16 cellular contexts compared by ENCODE assay signal in the genomic region with DNA sequence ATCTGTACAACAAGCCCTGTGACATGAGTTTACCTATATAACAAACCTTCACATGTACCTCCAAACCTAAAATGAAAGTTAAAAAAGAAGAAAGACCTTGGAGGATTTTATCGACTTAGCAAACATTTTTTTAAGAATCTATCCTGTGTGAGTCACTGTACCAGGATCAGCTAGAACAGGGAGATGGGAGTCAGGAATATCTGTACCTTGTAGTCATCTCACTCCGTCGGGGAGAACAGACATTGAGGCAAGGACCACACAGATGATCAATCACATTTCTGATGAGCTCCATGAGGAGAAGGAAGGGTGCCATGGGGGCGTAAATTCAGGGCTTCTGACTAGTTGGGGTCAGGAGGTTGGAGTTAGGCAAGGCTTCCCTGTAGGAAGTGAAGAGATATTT.
DNase-seq lines count a peak whose midpoint lies in the region; ATAC-seq and TF ChIP-seq lines count a peak whose summit lies in the region.
"Had no signal": no experiment of that assay in that cellular context is flagged by ENCODE, and none has a peak within 500 bp of the region (broad histone marks: within the 10 kb centered on the region; RNA-seq: fewer than 3 reads in every experiment).

No MANE protein-coding gene starts in this region.

- no peak overlapping the region for H3K14ac ChIP-seq in trophoblast cell (ENCODE audit: low read length)

- no peak overlapping the region for H2BK12ac ChIP-seq in trophoblast cell (ENCODE audit: low read length)

- H3K4me1 ChIP-seq in RWPE2 (ENCODE audit: insufficient read depth, poor library complexity, severe bottlenecking) = peaks cover 7% of the 10 kb centered on the region
- H3K4me1 ChIP-seq in trophoblast cell (ENCODE audit: control insufficient read depth in 1 of 2, insufficient read depth in 2 of 2, low read length in 2 of 2) = no peaks in the 10 kb centered on the region
- no peaks in the 10 kb centered on the region for H3K4me1 ChIP-seq in uterus
- H3K4me1 ChIP-seq: Caco-2 had no signal

- H2AFZ ChIP-seq in trophoblast cell (ENCODE audit: insufficient read depth, low read length, poor library complexity) = no peak overlapping the region

- H3K27me3 ChIP-seq in RWPE2 (ENCODE audit: insufficient read depth, poor library complexity, severe bottlenecking) = no peaks in the 10 kb centered on the region
- no peaks in the 10 kb centered on the region for H3K27me3 ChIP-seq in trophoblast cell (ENCODE audit: insufficient read depth, low read length)
- no peaks in the 10 kb centered on the region for H3K27me3 ChIP-seq in uterus

- no peak overlapping the region for H2AK5ac ChIP-seq in trophoblast cell (ENCODE audit: low read length)

- TF ChIP-seq CTCF in RWPE2 (IDR thresholded peaks at IDR 0.05; ENCODE audit: poor library complexity, severe bottlenecking) (no peak), uterus (IDR thresholded peaks at IDR 0.05) (no peak)

- no peak overlapping the region for H3K4ac ChIP-seq in trophoblast cell (ENCODE audit: low read depth, low read length)

- no peaks in the 10 kb centered on the region for H3K79me2 ChIP-seq in trophoblast cell (ENCODE audit: control insufficient read depth, insufficient read depth, low read length, poor library complexity)

- no peak overlapping the region for H3K18ac ChIP-seq in trophoblast cell (ENCODE audit: low read length)

- no CpG with 5 or more reads among the region's 4 CpGs for WGBS in trophoblast cell (ENCODE audit: extremely low coverage, insufficient coverage, insufficient read length)

- H4K12ac ChIP-seq in trophoblast cell (ENCODE audit: low read depth, low read length) = no peak overlapping the region

- no peaks in the 10 kb centered on the region for H3K36me3 ChIP-seq in RWPE2 (ENCODE audit: low read depth)
- no peaks in the 10 kb centered on the region for H3K36me3 ChIP-seq in trophoblast cell (ENCODE audit: control insufficient read depth in 1 of 2, insufficient read depth in 2 of 2, low read length in 2 of 2)
- no peaks in the 10 kb centered on the region for H3K36me3 ChIP-seq in uterus

- H4K91ac ChIP-seq in trophoblast cell (ENCODE audit: low read depth, low read length) = no peak overlapping the region

- intact Hi-C loops in uterus (cut with DNase I; ENCODE audit: low total_unique reads) = no loop called here

- H2BK5ac ChIP-seq in trophoblast cell (ENCODE audit: low read depth, low read length, poor library complexity) = no peak overlapping the region

- H2BK120ac ChIP-seq in trophoblast cell (ENCODE audit: insufficient read depth, low read length, poor library complexity) = no peak overlapping the region

- H4K8ac ChIP-seq in trophoblast cell (ENCODE audit: low read depth, low read length) = no peak overlapping the region

- H3K23ac ChIP-seq in trophoblast cell (ENCODE audit: low read length) = no peak overlapping the region

- no peaks in the 10 kb centered on the region for H3K79me1 ChIP-seq in trophoblast cell (ENCODE audit: low read length)

- H3K4me3 ChIP-seq in RWPE2 (ENCODE audit: severe bottlenecking) (no peak overlapping the region), trophoblast cell (ENCODE audit: low read depth, low read length) (no peak overlapping the region), uterus (no peak overlapping the region)
- H3K4me3 ChIP-seq: K562 had no signal

- DNase-seq in GM03348 (ENCODE audit: low spot score) (peak; percentile 12), M059J (ENCODE audit: low read depth) (peak; percentile 38), RWPE2 (ENCODE audit: low spot score) (no peak), trophoblast cell (peak; percentile 18 to 35), CD1c-positive myeloid dendritic cell (ENCODE audit: extremely low spot score) (no peak), uterus (no peak), epidermal melanocyte (ENCODE audit: insufficient read length, low spot score) (no peak)
- DNase-seq: Caco-2; CD8-positive, alpha-beta memory T cell; DMS79; EL; GOT3; H9 had no signal

- no peaks in the 10 kb centered on the region for H3K9me3 ChIP-seq in RWPE2 (ENCODE audit: severe bottlenecking)
- peaks cover 3% of the 10 kb centered on the region for H3K9me3 ChIP-seq in trophoblast cell (ENCODE audit: insufficient read depth, low read depth, low read length)
- H3K9me3 ChIP-seq in uterus = no peaks in the 10 kb centered on the region
- H3K9me3 ChIP-seq: Caco-2 had no signal

- TF ChIP-seq POLR2A in uterus (IDR thresholded peaks at IDR 0.05) = no peak

- H3K4me2 ChIP-seq in trophoblast cell (ENCODE audit: low read length) = no peak overlapping the region

- H3K27ac ChIP-seq in RWPE2 (ENCODE audit: poor library complexity, severe bottlenecking) = peak overlapping the region; percentile 54
- H3K27ac ChIP-seq in trophoblast cell (ENCODE audit: low read depth, low read length) = no peak overlapping the region
- H3K27ac ChIP-seq in uterus = no peak overlapping the region
- H3K27ac ChIP-seq: C4-2B, HL-60 had no signal

- no peak overlapping the region for H3K9ac ChIP-seq in trophoblast cell (ENCODE audit: low read length)

- ATAC-seq in RWPE2 (ENCODE audit: low read depth) = peak; percentile 47; the same call in 2 of the 3 replicates
- ATAC-seq: K562 had no signal

Comparison
In these comparisons a context has a peak if more than half of its experiments do, and no peak if none do; other contexts are left out.
1. DNase-seq: peak in GM03348 (single experiment), M059J (single experiment) and trophoblast cell (2 of 2); none in RWPE2 (single experiment), CD1c-positive myeloid dendritic cell (single experiment), uterus (0 of 2) and epidermal melanocyte (single experiment).